15 cellular contexts compared by ENCODE assay signal in genomic region chr9:89465726-89466308, GRCh38. TPM values are rescaled to one million over a fixed set of nuclear protein-coding genes. Genes with fewer than 3 reads are reported as not detected.
A peak's percentile ranks its signal among the peaks of the same experiment; 100 is the strongest.
DNase-seq lines count a peak whose midpoint lies in the region; ATAC-seq and TF ChIP-seq lines count a peak whose summit lies in the region.
"Had no signal": no experiment of that assay in that cellular context is flagged by ENCODE, and none has a peak within 500 bp of the region (broad histone marks: within the 10 kb centered on the region; RNA-seq: fewer than 3 reads in every experiment).

No MANE protein-coding gene starts in this region.

- H3K9me3 ChIP-seq in OCI-LY3 (ENCODE audit: insufficient read depth, low read length) (no peaks in the 10 kb centered on the region), neutrophil (no peaks in the 10 kb centered on the region)
- H3K9me3 ChIP-seq: lower lobe of right lung, stomach had no signal

- no peak overlapping the region for H3K4me3 ChIP-seq in OCI-LY3 (ENCODE audit: low read length)
- H3K4me3 ChIP-seq in neutrophil (ENCODE audit: low read depth in 1 of 2, low read length in 1 of 2), result peak overlapping the region; percentile 52 to 57
- H3K4me3 ChIP-seq: lower lobe of right lung, stomach had no signal

- H3K79me2 ChIP-seq in OCI-LY3 (ENCODE audit: low read length), result peaks cover 4% of the 10 kb centered on the region; the same call in 1 of the 2 replicates

- no peaks in the 10 kb centered on the region for H3K27me3 Mint-ChIP-seq in T-helper 1 cell treated with Interleukin-12 subunit alpha and Interleukin-12 subunit beta and Interleukin-4 antibody, amounts not matched to agents 30 μg/mL and 1 μg/mL, for 36 hours (ENCODE audit: low read depth)
- H3K27me3 Mint-ChIP-seq in activated naive CD8-positive, alpha-beta T cell treated with anti-CD3 and anti-CD28 coated beads, Interleukin-2, amount 10 ng/mL, durations not matched to agents 7 days and 5 days, result no peaks in the 10 kb centered on the region

- H3K4me3 Mint-ChIP-seq in T-helper 1 cell treated with Interleukin-12 subunit alpha and Interleukin-12 subunit beta and Interleukin-4 antibody, amounts not matched to agents 30 μg/mL and 1 μg/mL, for 36 hours, result peak overlapping the region; percentile 43
- H3K4me3 Mint-ChIP-seq in activated naive CD8-positive, alpha-beta T cell treated with anti-CD3 and anti-CD28 coated beads, Interleukin-2, amount 10 ng/mL, durations not matched to agents 7 days and 5 days, result no peak overlapping the region

- peak overlapping the region; percentile 79; the same call in 1 of the 2 replicates for H3K4me2 ChIP-seq in OCI-LY3 (ENCODE audit: low read length)

- H4K20me1 ChIP-seq in OCI-LY3 (ENCODE audit: insufficient read depth, low read length), result peaks cover 7% of the 10 kb centered on the region; the same call in 1 of the 2 replicates

- ATAC-seq in activated naive CD8-positive, alpha-beta T cell treated with anti-CD3 and anti-CD28 coated beads, Interleukin-2, amount 10 ng/mL, durations not matched to agents 7 days and 5 days (ENCODE audit: low read depth), result no peak

- H3K27ac Mint-ChIP-seq in T-helper 1 cell treated with Interleukin-12 subunit alpha and Interleukin-12 subunit beta and Interleukin-4 antibody, amounts not matched to agents 30 μg/mL and 1 μg/mL, for 36 hours, result peak overlapping the region; percentile 96
- peak overlapping the region; percentile 89 for H3K27ac Mint-ChIP-seq in activated naive CD8-positive, alpha-beta T cell treated with anti-CD3 and anti-CD28 coated beads, Interleukin-2, amount 10 ng/mL, durations not matched to agents 7 days and 5 days

- no peak for DNase-seq in T-helper 1 cell
- DNase-seq in activated naive CD8-positive, alpha-beta T cell treated with anti-CD3 and anti-CD28 coated beads, Interleukin-2, amount 10 ng/mL, durations not matched to agents 7 days and 5 days, result peak; percentile 33
- no peak for DNase-seq in NCI-H2107 (lab: John Stamatoyannopoulos, UW)
- no peak for DNase-seq in AML-193 (lab: John Stamatoyannopoulos, UW)
- DNase-seq in SKM-1 treated with dmso at 0.1 percent for 144 hours (lab: John Stamatoyannopoulos, UW; ENCODE audit: unreplicated experiment), result no peak
- DNase-seq: 8988T, Calu3, KG1, lower lobe of right lung, NCI-H524, RPMI8226, stomach had no signal

- H3K4me1 Mint-ChIP-seq in T-helper 1 cell treated with Interleukin-12 subunit alpha and Interleukin-12 subunit beta and Interleukin-4 antibody, amounts not matched to agents 30 μg/mL and 1 μg/mL, for 36 hours (ENCODE audit: low read depth), result peaks cover 93% of the 10 kb centered on the region
- peaks cover 95% of the 10 kb centered on the region for H3K4me1 Mint-ChIP-seq in activated naive CD8-positive, alpha-beta T cell treated with anti-CD3 and anti-CD28 coated beads, Interleukin-2, amount 10 ng/mL, durations not matched to agents 7 days and 5 days

- no peaks in the 10 kb centered on the region for H3K9me3 Mint-ChIP-seq in T-helper 1 cell treated with Interleukin-12 subunit alpha and Interleukin-12 subunit beta and Interleukin-4 antibody, amounts not matched to agents 30 μg/mL and 1 μg/mL, for 36 hours
- H3K9me3 Mint-ChIP-seq in activated naive CD8-positive, alpha-beta T cell treated with anti-CD3 and anti-CD28 coated beads, Interleukin-2, amount 10 ng/mL, durations not matched to agents 7 days and 5 days, result no peaks in the 10 kb centered on the region

- POLR2A ChIA-PET in activated naive CD8-positive, alpha-beta T cell treated with anti-CD3 and anti-CD28 coated beads, Interleukin-2, amount 10 ng/mL, durations not matched to agents 7 days and 5 days (lab: Charles Lee), result interaction anchor here (1.1 to 2.2 kb wide), 4 partner anchors 10 to 83 kb away, joined by 3 to 10 read pairs (median 5); no protein-coding TSS in a partner anchor

- peaks cover 45% of the 10 kb centered on the region for H3K4me1 ChIP-seq in OCI-LY3 (ENCODE audit: low read length)
- peaks cover 88 to 90% of the 10 kb centered on the region in 2 experiments for H3K4me1 ChIP-seq in neutrophil (ENCODE audit: control insufficient read depth in 1 of 2, insufficient read depth in 1 of 2, low read depth in 1 of 2, low read length in 1 of 2)

- H3K27me3 ChIP-seq in OCI-LY3 (ENCODE audit: low read depth, low read length) (peaks cover 10% of the 10 kb centered on the region; the same call in 1 of the 2 replicates), neutrophil (no peaks in the 10 kb centered on the region)
- H3K27me3 ChIP-seq: stomach had no signal

- no peak overlapping the region for H3K27ac ChIP-seq in OCI-LY3 (ENCODE audit: low read length)
- peak overlapping the region; percentile 91 for H3K27ac ChIP-seq in neutrophil

- H3K36me3 ChIP-seq in OCI-LY3 (replicated peaks; ENCODE audit: low read depth, low read length) (no peaks in the 10 kb centered on the region), neutrophil (peaks cover 16% of the 10 kb centered on the region)
- H3K36me3 ChIP-seq: lower lobe of right lung, stomach had no signal

- no peak overlapping the region for H2AFZ ChIP-seq in OCI-LY3 (ENCODE audit: low read depth, low read length)

- TF ChIP-seq CTCF in OCI-LY3 (IDR thresholded peaks at IDR 0.05; ENCODE audit: low read depth, low read length), result no peak
- no peak for TF ChIP-seq CTCF in neutrophil (IDR thresholded peaks at IDR 0.05)

- peaks cover 76% of the 10 kb centered on the region for H3K36me3 Mint-ChIP-seq in T-helper 1 cell treated with Interleukin-12 subunit alpha and Interleukin-12 subunit beta and Interleukin-4 antibody, amounts not matched to agents 30 μg/mL and 1 μg/mL, for 36 hours (ENCODE audit: low read depth)
- peaks cover 52% of the 10 kb centered on the region for H3K36me3 Mint-ChIP-seq in activated naive CD8-positive, alpha-beta T cell treated with anti-CD3 and anti-CD28 coated beads, Interleukin-2, amount 10 ng/mL, durations not matched to agents 7 days and 5 days

- no peak overlapping the region for H3K9ac ChIP-seq in OCI-LY3 (ENCODE audit: low read length)

RNA-seq across cellular contexts. Expression of gene SEMA4D, which starts 32.1 kb away (rescaled TPM):
- total RNA-seq in activated naive CD8-positive, alpha-beta T cell treated with anti-CD3 and anti-CD28 coated beads, Interleukin-2, amount 10 ng/mL, durations not matched to agents 7 days and 5 days, result 100 to 1,000 TPM; 370 to 391 TPM
